Comparison of ENCODE assay signal across 1 cellular context in the genomic region with DNA sequence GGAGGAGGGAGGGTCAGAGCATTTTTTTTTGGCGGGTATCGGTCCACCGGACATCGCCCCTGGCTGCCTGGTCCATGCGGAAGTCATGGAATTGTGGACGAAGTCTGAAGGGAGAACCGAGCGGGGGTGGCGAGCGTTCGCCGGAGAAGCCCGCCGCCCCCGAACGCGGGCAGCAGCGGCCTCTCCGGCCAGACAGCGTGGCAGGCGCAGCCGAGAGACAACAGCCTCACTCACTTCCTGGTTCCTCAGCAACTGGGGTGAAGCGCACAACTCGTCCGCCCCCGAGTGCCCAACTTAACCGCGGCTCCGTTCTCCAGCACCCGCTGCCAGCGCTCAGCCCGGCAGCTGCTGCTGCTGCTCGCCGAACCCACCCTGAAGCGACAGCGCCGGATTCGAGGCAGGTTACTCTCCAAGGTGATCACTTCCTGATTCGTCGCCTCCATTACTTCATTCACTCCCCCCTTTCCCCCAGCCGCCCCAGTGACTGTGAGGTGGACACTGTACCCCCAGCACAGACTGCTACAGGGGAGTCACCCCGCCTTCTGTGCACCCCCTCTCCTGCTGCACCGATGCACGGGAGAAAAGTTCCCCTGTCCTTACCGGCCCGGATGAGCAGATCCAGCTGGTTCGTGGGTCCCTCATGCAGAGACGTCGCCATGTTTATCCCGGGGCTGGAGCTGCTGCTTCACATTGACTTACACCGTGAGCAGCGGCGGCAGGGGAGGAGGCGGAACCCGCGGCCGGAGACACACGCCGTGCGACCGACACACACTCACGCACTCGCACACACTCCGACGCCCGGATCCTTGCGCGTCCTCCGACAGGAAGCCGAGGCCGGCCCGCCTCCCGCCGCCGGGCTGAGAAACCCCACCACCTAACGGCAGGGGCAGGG.
A peak's percentile ranks its signal among the peaks of the same experiment; 100 is the strongest.
TF ChIP-seq lines count a peak whose summit lies in the region.

No MANE protein-coding gene starts in this region.

TF ChIP-seq in GM12878, 131 proteins besides CTCF, POLR2A, EP300 and RAD21 (continued from another document and continues in another):
- TF ChIP-seq BMI1 (IDR thresholded peaks at IDR 0.05; ENCODE audit: borderline replicate concordance) (no peak), KLF5 (IDR thresholded peaks at IDR 0.05; ENCODE audit: partially characterized antibody) (no peak), DPF2 (IDR thresholded peaks at IDR 0.05) (peak; percentile 62), SUPT20H (IDR thresholded peaks at IDR 0.05; ENCODE audit: borderline replicate concordance, control insufficient read depth, low read depth, low read length) (no peak), BACH1 (IDR thresholded peaks at IDR 0.05; ENCODE audit: borderline replicate concordance) (peak; percentile 11; the same call in 1 of the 2 replicates), RBBP5 (conservative IDR thresholded peaks at IDR 0.05) (no peak; the same call in 1 of the 2 replicates), ETV6 (conservative IDR thresholded peaks at IDR 0.05 in 1 of 2, IDR thresholded peaks at IDR 0.05 in 1 of 2; ENCODE audit: borderline replicate concordance in 1 of 2, low read depth in 1 of 2) (peak in 1 of 2 experiments; percentile 61; a peak in 2 of 4 replicates), MEF2A (IDR thresholded peaks at IDR 0.05; ENCODE audit: insufficient read depth, low read depth, low read length) (no peak), SPI1 (IDR thresholded peaks at IDR 0.05; ENCODE audit: borderline replicate concordance, insufficient read depth, low read depth, low read length) (peak; percentile 52), RELA (IDR thresholded peaks at IDR 0.05; ENCODE audit: borderline replicate concordance, partially characterized antibody) (peak; percentile 23), POU2F2 (IDR thresholded peaks at IDR 0.05; ENCODE audit: borderline replicate concordance, low read depth, low read length) (peak; percentile 33; the same call in 1 of the 3 replicates), RUNX3 (IDR thresholded peaks at IDR 0.05; ENCODE audit: low read length) (0 out of 2 replicates have a peak, but pooled peaks have one; percentile 18), NFIC (IDR thresholded peaks at IDR 0.05; ENCODE audit: low read depth, low read length) (no peak; the same call in 1 of the 2 replicates), BHLHE40 (IDR thresholded peaks at IDR 0.05; ENCODE audit: borderline replicate concordance in 1 of 2, low read depth in 2 of 2, low read length in 1 of 2) (peak; percentile 54 to 83; a peak in 3 of 4 replicates), MTA2 (IDR thresholded peaks at IDR 0.05; ENCODE audit: low read depth) (no peak), SMAD1 (IDR thresholded peaks at IDR 0.05; ENCODE audit: low read depth, partially characterized antibody) (no peak), SMAD5 (IDR thresholded peaks at IDR 0.05; ENCODE audit: low read depth) (peak; percentile 33; the same call in 1 of the 2 replicates), KAT2A (conservative IDR thresholded peaks at IDR 0.05; ENCODE audit: control insufficient read depth, low read depth, low read length) (no peak)
- TF ChIP-seq, protein P1, sequence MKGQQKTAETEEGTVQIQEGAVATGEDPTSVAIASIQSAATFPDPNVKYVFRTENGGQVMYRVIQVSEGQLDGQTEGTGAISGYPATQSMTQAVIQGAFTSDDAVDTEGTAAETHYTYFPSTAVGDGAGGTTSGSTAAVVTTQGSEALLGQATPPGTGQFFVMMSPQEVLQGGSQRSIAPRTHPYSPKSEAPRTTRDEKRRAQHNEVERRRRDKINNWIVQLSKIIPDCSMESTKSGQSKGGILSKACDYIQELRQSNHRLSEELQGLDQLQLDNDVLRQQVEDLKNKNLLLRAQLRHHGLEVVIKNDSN (IDR thresholded peaks at IDR 0.05; ENCODE audit: borderline replicate concordance, extremely low read length, insufficient read depth, low read depth, low read length), result no peak
- TF ChIP-seq, protein P2, sequence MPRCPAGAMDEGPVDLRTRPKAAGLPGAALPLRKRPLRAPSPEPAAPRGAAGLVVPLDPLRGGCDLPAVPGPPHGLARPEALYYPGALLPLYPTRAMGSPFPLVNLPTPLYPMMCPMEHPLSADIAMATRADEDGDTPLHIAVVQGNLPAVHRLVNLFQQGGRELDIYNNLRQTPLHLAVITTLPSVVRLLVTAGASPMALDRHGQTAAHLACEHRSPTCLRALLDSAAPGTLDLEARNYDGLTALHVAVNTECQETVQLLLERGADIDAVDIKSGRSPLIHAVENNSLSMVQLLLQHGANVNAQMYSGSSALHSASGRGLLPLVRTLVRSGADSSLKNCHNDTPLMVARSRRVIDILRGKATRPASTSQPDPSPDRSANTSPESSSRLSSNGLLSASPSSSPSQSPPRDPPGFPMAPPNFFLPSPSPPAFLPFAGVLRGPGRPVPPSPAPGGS (IDR thresholded peaks at IDR 0.05; ENCODE audit: borderline replicate concordance, insufficient read depth, low read depth, low read length, poor library complexity, severe bottlenecking), result peak; percentile 49
- TF ChIP-seq, protein P3, sequence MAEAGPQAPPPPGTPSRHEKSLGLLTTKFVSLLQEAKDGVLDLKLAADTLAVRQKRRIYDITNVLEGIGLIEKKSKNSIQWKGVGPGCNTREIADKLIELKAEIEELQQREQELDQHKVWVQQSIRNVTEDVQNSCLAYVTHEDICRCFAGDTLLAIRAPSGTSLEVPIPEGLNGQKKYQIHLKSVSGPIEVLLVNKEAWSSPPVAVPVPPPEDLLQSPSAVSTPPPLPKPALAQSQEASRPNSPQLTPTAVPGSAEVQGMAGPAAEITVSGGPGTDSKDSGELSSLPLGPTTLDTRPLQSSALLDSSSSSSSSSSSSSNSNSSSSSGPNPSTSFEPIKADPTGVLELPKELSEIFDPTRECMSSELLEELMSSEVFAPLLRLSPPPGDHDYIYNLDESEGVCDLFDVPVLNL (IDR thresholded peaks at IDR 0.05; ENCODE audit: low read depth, low read length), result no peak
- TF ChIP-seq, protein P4, sequence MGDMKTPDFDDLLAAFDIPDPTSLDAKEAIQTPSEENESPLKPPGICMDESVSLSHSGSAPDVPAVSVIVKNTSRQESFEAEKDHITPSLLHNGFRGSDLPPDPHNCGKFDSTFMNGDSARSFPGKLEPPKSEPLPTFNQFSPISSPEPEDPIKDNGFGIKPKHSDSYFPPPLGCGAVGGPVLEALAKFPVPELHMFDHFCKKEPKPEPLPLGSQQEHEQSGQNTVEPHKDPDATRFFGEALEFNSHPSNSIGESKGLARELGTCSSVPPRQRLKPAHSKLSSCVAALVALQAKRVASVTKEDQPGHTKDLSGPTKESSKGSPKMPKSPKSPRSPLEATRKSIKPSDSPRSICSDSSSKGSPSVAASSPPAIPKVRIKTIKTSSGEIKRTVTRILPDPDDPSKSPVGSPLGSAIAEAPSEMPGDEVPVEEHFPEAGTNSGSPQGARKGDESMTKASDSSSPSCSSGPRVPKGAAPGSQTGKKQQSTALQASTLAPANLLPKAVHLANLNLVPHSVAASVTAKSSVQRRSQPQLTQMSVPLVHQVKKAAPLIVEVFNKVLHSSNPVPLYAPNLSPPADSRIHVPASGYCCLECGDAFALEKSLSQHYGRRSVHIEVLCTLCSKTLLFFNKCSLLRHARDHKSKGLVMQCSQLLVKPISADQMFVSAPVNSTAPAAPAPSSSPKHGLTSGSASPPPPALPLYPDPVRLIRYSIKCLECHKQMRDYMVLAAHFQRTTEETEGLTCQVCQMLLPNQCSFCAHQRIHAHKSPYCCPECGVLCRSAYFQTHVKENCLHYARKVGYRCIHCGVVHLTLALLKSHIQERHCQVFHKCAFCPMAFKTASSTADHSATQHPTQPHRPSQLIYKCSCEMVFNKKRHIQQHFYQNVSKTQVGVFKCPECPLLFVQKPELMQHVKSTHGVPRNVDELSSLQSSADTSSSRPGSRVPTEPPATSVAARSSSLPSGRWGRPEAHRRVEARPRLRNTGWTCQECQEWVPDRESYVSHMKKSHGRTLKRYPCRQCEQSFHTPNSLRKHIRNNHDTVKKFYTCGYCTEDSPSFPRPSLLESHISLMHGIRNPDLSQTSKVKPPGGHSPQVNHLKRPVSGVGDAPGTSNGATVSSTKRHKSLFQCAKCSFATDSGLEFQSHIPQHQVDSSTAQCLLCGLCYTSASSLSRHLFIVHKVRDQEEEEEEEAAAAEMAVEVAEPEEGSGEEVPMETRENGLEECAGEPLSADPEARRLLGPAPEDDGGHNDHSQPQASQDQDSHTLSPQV (IDR thresholded peaks at IDR 0.05), result no peak
- TF ChIP-seq, protein P5, sequence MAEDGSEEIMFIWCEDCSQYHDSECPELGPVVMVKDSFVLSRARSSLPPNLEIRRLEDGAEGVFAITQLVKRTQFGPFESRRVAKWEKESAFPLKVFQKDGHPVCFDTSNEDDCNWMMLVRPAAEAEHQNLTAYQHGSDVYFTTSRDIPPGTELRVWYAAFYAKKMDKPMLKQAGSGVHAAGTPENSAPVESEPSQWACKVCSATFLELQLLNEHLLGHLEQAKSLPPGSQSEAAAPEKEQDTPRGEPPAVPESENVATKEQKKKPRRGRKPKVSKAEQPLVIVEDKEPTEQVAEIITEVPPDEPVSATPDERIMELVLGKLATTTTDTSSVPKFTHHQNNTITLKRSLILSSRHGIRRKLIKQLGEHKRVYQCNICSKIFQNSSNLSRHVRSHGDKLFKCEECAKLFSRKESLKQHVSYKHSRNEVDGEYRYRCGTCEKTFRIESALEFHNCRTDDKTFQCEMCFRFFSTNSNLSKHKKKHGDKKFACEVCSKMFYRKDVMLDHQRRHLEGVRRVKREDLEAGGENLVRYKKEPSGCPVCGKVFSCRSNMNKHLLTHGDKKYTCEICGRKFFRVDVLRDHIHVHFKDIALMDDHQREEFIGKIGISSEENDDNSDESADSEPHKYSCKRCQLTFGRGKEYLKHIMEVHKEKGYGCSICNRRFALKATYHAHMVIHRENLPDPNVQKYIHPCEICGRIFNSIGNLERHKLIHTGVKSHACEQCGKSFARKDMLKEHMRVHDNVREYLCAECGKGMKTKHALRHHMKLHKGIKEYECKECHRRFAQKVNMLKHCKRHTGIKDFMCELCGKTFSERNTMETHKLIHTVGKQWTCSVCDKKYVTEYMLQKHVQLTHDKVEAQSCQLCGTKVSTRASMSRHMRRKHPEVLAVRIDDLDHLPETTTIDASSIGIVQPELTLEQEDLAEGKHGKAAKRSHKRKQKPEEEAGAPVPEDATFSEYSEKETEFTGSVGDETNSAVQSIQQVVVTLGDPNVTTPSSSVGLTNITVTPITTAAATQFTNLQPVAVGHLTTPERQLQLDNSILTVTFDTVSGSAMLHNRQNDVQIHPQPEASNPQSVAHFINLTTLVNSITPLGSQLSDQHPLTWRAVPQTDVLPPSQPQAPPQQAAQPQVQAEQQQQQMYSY (CRISPR knock-in tag; IDR thresholded peaks at IDR 0.05), result no peak
- TF ChIP-seq, protein P6, sequence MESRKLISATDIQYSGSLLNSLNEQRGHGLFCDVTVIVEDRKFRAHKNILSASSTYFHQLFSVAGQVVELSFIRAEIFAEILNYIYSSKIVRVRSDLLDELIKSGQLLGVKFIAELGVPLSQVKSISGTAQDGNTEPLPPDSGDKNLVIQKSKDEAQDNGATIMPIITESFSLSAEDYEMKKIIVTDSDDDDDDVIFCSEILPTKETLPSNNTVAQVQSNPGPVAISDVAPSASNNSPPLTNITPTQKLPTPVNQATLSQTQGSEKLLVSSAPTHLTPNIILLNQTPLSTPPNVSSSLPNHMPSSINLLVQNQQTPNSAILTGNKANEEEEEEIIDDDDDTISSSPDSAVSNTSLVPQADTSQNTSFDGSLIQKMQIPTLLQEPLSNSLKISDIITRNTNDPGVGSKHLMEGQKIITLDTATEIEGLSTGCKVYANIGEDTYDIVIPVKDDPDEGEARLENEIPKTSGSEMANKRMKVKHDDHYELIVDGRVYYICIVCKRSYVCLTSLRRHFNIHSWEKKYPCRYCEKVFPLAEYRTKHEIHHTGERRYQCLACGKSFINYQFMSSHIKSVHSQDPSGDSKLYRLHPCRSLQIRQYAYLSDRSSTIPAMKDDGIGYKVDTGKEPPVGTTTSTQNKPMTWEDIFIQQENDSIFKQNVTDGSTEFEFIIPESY (IDR thresholded peaks at IDR 0.05), result no peak
- TF ChIP-seq, protein P7, sequence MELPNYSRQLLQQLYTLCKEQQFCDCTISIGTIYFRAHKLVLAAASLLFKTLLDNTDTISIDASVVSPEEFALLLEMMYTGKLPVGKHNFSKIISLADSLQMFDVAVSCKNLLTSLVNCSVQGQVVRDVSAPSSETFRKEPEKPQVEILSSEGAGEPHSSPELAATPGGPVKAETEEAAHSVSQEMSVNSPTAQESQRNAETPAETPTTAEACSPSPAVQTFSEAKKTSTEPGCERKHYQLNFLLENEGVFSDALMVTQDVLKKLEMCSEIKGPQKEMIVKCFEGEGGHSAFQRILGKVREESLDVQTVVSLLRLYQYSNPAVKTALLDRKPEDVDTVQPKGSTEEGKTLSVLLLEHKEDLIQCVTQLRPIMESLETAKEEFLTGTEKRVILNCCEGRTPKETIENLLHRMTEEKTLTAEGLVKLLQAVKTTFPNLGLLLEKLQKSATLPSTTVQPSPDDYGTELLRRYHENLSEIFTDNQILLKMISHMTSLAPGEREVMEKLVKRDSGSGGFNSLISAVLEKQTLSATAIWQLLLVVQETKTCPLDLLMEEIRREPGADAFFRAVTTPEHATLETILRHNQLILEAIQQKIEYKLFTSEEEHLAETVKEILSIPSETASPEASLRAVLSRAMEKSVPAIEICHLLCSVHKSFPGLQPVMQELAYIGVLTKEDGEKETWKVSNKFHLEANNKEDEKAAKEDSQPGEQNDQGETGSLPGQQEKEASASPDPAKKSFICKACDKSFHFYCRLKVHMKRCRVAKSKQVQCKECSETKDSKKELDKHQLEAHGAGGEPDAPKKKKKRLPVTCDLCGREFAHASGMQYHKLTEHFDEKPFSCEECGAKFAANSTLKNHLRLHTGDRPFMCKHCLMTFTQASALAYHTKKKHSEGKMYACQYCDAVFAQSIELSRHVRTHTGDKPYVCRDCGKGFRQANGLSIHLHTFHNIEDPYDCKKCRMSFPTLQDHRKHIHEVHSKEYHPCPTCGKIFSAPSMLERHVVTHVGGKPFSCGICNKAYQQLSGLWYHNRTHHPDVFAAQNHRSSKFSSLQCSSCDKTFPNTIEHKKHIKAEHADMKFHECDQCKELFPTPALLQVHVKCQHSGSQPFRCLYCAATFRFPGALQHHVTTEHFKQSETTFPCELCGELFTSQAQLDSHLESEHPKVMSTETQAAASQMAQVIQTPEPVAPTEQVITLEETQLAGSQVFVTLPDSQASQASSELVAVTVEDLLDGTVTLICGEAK (IDR thresholded peaks at IDR 0.05; ENCODE audit: borderline replicate concordance), result peak; percentile 32; the same call in 1 of the 2 replicates
- TF ChIP-seq, protein P8, sequence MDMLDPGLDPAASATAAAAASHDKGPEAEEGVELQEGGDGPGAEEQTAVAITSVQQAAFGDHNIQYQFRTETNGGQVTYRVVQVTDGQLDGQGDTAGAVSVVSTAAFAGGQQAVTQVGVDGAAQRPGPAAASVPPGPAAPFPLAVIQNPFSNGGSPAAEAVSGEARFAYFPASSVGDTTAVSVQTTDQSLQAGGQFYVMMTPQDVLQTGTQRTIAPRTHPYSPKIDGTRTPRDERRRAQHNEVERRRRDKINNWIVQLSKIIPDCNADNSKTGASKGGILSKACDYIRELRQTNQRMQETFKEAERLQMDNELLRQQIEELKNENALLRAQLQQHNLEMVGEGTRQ (IDR thresholded peaks at IDR 0.05; ENCODE audit: borderline replicate concordance, low read depth, low read length), result no peak
- TF ChIP-seq, protein P9, sequence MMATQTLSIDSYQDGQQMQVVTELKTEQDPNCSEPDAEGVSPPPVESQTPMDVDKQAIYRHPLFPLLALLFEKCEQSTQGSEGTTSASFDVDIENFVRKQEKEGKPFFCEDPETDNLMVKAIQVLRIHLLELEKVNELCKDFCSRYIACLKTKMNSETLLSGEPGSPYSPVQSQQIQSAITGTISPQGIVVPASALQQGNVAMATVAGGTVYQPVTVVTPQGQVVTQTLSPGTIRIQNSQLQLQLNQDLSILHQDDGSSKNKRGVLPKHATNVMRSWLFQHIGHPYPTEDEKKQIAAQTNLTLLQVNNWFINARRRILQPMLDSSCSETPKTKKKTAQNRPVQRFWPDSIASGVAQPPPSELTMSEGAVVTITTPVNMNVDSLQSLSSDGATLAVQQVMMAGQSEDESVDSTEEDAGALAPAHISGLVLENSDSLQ (IDR thresholded peaks at IDR 0.05), result peak; percentile 38; the same call in 1 of the 2 replicates
